9 cellular contexts compared by ENCODE assay signal in genomic region chr20:18019068-18019467, GRCh38. TPM values are rescaled to one million over a fixed set of nuclear protein-coding genes. Genes with fewer than 3 reads are reported as not detected.
DNase-seq lines count a peak whose midpoint lies in the region; ATAC-seq and TF ChIP-seq lines count a peak whose summit lies in the region.
"Had no signal": no experiment of that assay in that cellular context is flagged by ENCODE, and none has a peak within 500 bp of the region (broad histone marks: within the 10 kb centered on the region; RNA-seq: fewer than 3 reads in every experiment).

No MANE protein-coding gene starts in this region.

- H3K27me3 ChIP-seq in BJ (ENCODE audit: control insufficient read depth, insufficient read depth, low read length), result 0 out of 2 replicates have a peak, but pooled peaks cover 1% of the 10 kb centered on the region

- CTCF ChIA-PET in BJ (lab: Yijun Ruan, JAX), result no interaction called here

- peak; percentile 35 for TF ChIP-seq CTCF in BJ (IDR thresholded peaks at IDR 0.05; ENCODE audit: insufficient read depth, low read depth, low read length)

- H3K36me3 ChIP-seq in BJ (ENCODE audit: control insufficient read depth, insufficient read depth, low read length), result no peaks in the 10 kb centered on the region

- H3K4me3 ChIP-seq in BJ (ENCODE audit: low read depth, low read length), result no peak overlapping the region

- no peak overlapping the region for H3K27ac Mint-ChIP-seq in stimulated activated effector memory CD8-positive, alpha-beta T cell treated with anti-CD3 and anti-CD28 coated beads, Interleukin-12 subunit alpha, Interleukin-12 subunit beta, amount 100 ng/mL, for 72 hours

- H3K4me1 Mint-ChIP-seq in stimulated activated effector memory CD8-positive, alpha-beta T cell treated with anti-CD3 and anti-CD28 coated beads, Interleukin-12 subunit alpha, Interleukin-12 subunit beta, amount 100 ng/mL, for 72 hours, result no peaks in the 10 kb centered on the region

- no peaks in the 10 kb centered on the region for H3K9me3 Mint-ChIP-seq in stimulated activated effector memory CD8-positive, alpha-beta T cell treated with anti-CD3 and anti-CD28 coated beads, Interleukin-12 subunit alpha, Interleukin-12 subunit beta, amount 100 ng/mL, for 72 hours

- H3K36me3 Mint-ChIP-seq in stimulated activated effector memory CD8-positive, alpha-beta T cell treated with anti-CD3 and anti-CD28 coated beads, Interleukin-12 subunit alpha, Interleukin-12 subunit beta, amount 100 ng/mL, for 72 hours, result no peaks in the 10 kb centered on the region

- no peak for DNase-seq in BJ (ENCODE audit: low read depth)
- DNase-seq in MV-4-11 (lab: John Stamatoyannopoulos, UW), result peak; percentile 71
- DNase-seq in dermis microvascular lymphatic vessel endothelial cell (ENCODE audit: low read depth in 2 of 2), result peak; percentile 6 to 30
- no peak for DNase-seq in stimulated activated effector memory CD8-positive, alpha-beta T cell treated with anti-CD3 and anti-CD28 coated beads, Interleukin-12 subunit alpha, Interleukin-12 subunit beta, amount 100 ng/mL, for 72 hours (ENCODE audit: low spot score in 2 of 2)

- no peak overlapping the region for H3K4me3 Mint-ChIP-seq in stimulated activated effector memory CD8-positive, alpha-beta T cell treated with anti-CD3 and anti-CD28 coated beads, Interleukin-12 subunit alpha, Interleukin-12 subunit beta, amount 100 ng/mL, for 72 hours

- ATAC-seq in GM18867 (IDR thresholded peaks at IDR 0.05; ENCODE audit: unreplicated experiment) (peak; percentile 71), HG03025 (IDR thresholded peaks at IDR 0.05; ENCODE audit: low FRiP score, unreplicated experiment) (no peak), HG03342 (IDR thresholded peaks at IDR 0.05; ENCODE audit: unreplicated experiment) (no peak), HG03460 (IDR thresholded peaks at IDR 0.05; ENCODE audit: unreplicated experiment) (no peak)
- ATAC-seq in stimulated activated effector memory CD8-positive, alpha-beta T cell treated with anti-CD3 and anti-CD28 coated beads, Interleukin-12 subunit alpha, Interleukin-12 subunit beta, amount 100 ng/mL, for 72 hours, result peak; percentile 69

- POLR2A ChIA-PET in BJ (lab: Charles Lee), result no interaction called here

RNA-seq across cellular contexts. Expression of gene OVOL2, which starts 38.6 kb away (rescaled TPM):
- not detected in 2 replicates for polyA plus RNA-seq in BJ (2011; rRNA removed)
- polyA minus RNA-seq in BJ (2011; rRNA and poly(A)+ RNA removed), result not detected in 2 replicates
- not detected in 2 replicates for total RNA-seq in dermis microvascular lymphatic vessel endothelial cell
- total RNA-seq: glomerular endothelial cell had no signal

RNA-seq across cellular contexts. Expression of gene MGME1, which starts 50.2 kb away (rescaled TPM):
- 7.2 and 10.0 TPM in 2 replicates for polyA plus RNA-seq in BJ (2011; rRNA removed)
- polyA minus RNA-seq in BJ (2011; rRNA and poly(A)+ RNA removed), result 5.6 and 7.1 TPM in 2 replicates
- total RNA-seq in dermis microvascular lymphatic vessel endothelial cell, result 11.3 and 12.5 TPM in 2 replicates

RNA-seq across cellular contexts. Expression of gene SNX5, which starts 50.5 kb away (rescaled TPM):
- polyA plus RNA-seq in BJ (2011; rRNA removed), result 52.7 and 91.1 TPM in 2 replicates
- 48.5 and 66.6 TPM in 2 replicates for polyA minus RNA-seq in BJ (2011; rRNA and poly(A)+ RNA removed)
- total RNA-seq in dermis microvascular lymphatic vessel endothelial cell, result 62.8 and 72.5 TPM in 2 replicates

Comparison
In these comparisons a context has a peak if more than half of its experiments do, and no peak if none do; other contexts are left out.
1. DNase-seq: peak in MV-4-11 (single experiment) and dermis microvascular lymphatic vessel endothelial cell (2 of 2); none in BJ (single experiment) and stimulated activated effector memory CD8-positive, alpha-beta T cell treated with anti-CD3 and anti-CD28 coated beads, Interleukin-12 subunit alpha, Interleukin-12 subunit beta, amount 100 ng/mL, for 72 hours (0 of 2).
2. ATAC-seq: peak in GM18867 (single experiment) and stimulated activated effector memory CD8-positive, alpha-beta T cell treated with anti-CD3 and anti-CD28 coated beads, Interleukin-12 subunit alpha, Interleukin-12 subunit beta, amount 100 ng/mL, for 72 hours (single experiment); none in HG03025 (single experiment), HG03342 (single experiment) and HG03460 (single experiment).